In genomic region chr20:49888341-49889244, GRCh38 we compare ENCODE assay signal across 8 cellular contexts. TPM values are rescaled to one million over a fixed set of nuclear protein-coding genes. Genes with fewer than 3 reads are reported as not detected.
DNase-seq lines count a peak whose midpoint lies in the region; ATAC-seq, FAIRE-seq and TF ChIP-seq lines count a peak whose summit lies in the region.

No MANE protein-coding gene starts in this region.

- H3K4me1 Mint-ChIP-seq in IgD-negative memory B cell (peaks cover 10 to 14% (median 14%) of the 10 kb centered on the region in 3 donors), neural progenitor cell (peaks cover 71% of the 10 kb centered on the region)
- peaks cover 18% of the 10 kb centered on the region for H3K4me1 Mint-ChIP-seq in activated T-helper 17 cell treated with anti-CD3 and anti-CD28 coated beads, Interleukin-2, amount 50 U/mL, for 72 hours

- H3K27me3 ChIP-seq in neural progenitor cell = no peaks in the 10 kb centered on the region
- no peaks in the 10 kb centered on the region for H3K27me3 ChIP-seq in testis

- H3K4me1 ChIP-seq in neural progenitor cell (peaks cover 31% of the 10 kb centered on the region), testis (peaks cover 62% of the 10 kb centered on the region)

- H3K36me3 Mint-ChIP-seq in IgD-negative memory B cell (peaks cover 7% of the 10 kb centered on the region), neural progenitor cell (peaks cover 6% of the 10 kb centered on the region)
- H3K36me3 Mint-ChIP-seq in activated T-helper 17 cell treated with anti-CD3 and anti-CD28 coated beads, Interleukin-2, amount 50 U/mL, for 72 hours (ENCODE audit: low read depth) = peaks cover 61% of the 10 kb centered on the region

- TF ChIP-seq CTCF in fibroblast of mammary gland (conservative IDR thresholded peaks at IDR 0.05; ENCODE audit: control insufficient read depth, insufficient read depth, low read depth, low read length) (peak; percentile 87), neural progenitor cell (IDR thresholded peaks at IDR 0.05) (peak; percentile 94), testis (IDR thresholded peaks at IDR 0.05) (peak; percentile 70 to 78 (median 75))

- H3F3A ChIP-seq in neural progenitor cell (ENCODE audit: low read depth) = peaks cover 15% of the 10 kb centered on the region

- H3K27ac Mint-ChIP-seq in IgD-negative memory B cell = peak overlapping the region; percentile 4 to 27 (median 20)
- H3K27ac Mint-ChIP-seq in activated T-helper 17 cell treated with anti-CD3 and anti-CD28 coated beads, Interleukin-2, amount 50 U/mL, for 72 hours = peak overlapping the region; percentile 47
- peak overlapping the region; percentile 96 for H3K27ac Mint-ChIP-seq in neural progenitor cell

- intact Hi-C loops in testis (cut with DNase I; ENCODE audit: low total_unique reads) = no loop called here

- H2AFZ ChIP-seq in neural progenitor cell (replicated peaks) = no peak overlapping the region

- no peak for TF ChIP-seq POLR2A in testis (IDR thresholded peaks at IDR 0.05)

- 58 to 59% methylated on average over 17 to 18 of the region's 18 CpGs for WGBS in testis, 2 donors

- peak; percentile 89 for DNase-seq in COLO829 (ENCODE audit: low spot score)
- peak; percentile 95 for DNase-seq in RCC 7860 (ENCODE audit: low spot score)
- DNase-seq in fibroblast of mammary gland (ENCODE audit: low read depth) = peak; percentile 54
- peak; percentile 85 for DNase-seq in neural progenitor cell (ENCODE audit: low spot score)
- peak; percentile 86 for DNase-seq in testis

- no peaks in the 10 kb centered on the region for H3K36me3 ChIP-seq in neural progenitor cell
- H3K36me3 ChIP-seq in testis (ENCODE audit: low read depth, missing control alignments) = no peaks in the 10 kb centered on the region

- no peaks in the 10 kb centered on the region for H3K79me2 ChIP-seq in neural progenitor cell (ENCODE audit: low read depth)

- H3K9me3 ChIP-seq in neural progenitor cell (ENCODE audit: low read depth) (no peaks in the 10 kb centered on the region), testis (no peaks in the 10 kb centered on the region)

- H3K27me3 Mint-ChIP-seq in IgD-negative memory B cell = no peaks in the 10 kb centered on the region
- no peaks in the 10 kb centered on the region for H3K27me3 Mint-ChIP-seq in activated T-helper 17 cell treated with anti-CD3 and anti-CD28 coated beads, Interleukin-2, amount 50 U/mL, for 72 hours
- peaks cover 16% of the 10 kb centered on the region for H3K27me3 Mint-ChIP-seq in neural progenitor cell (ENCODE audit: insufficient read depth, low read depth)

- H4K20me1 ChIP-seq in neural progenitor cell (ENCODE audit: low read depth) = peaks cover 4% of the 10 kb centered on the region

- H3K4me3 ChIP-seq in fibroblast of mammary gland (ENCODE audit: control insufficient read depth, low read depth, low read length) (no peak overlapping the region), neural progenitor cell (no peak overlapping the region), testis (no peak overlapping the region)

- peak; percentile 95 for FAIRE-seq in RCC 7860 (lab: Jason Lieb, UNC)

- ATAC-seq in activated T-helper 17 cell treated with anti-CD3 and anti-CD28 coated beads, Interleukin-2, amount 50 U/mL, for 72 hours (replicated peaks) = peak; percentile 36
- ATAC-seq in GM21390 (IDR thresholded peaks at IDR 0.05; ENCODE audit: unreplicated experiment) = no peak

- no peak overlapping the region for H3K9ac ChIP-seq in neural progenitor cell

- peak overlapping the region; percentile 56 for H3K4me2 ChIP-seq in neural progenitor cell

- H3K4me3 Mint-ChIP-seq in IgD-negative memory B cell (peak overlapping the region in 1 of 4 donors; percentile 55), neural progenitor cell (peak overlapping the region; percentile 62)
- H3K4me3 Mint-ChIP-seq in activated T-helper 17 cell treated with anti-CD3 and anti-CD28 coated beads, Interleukin-2, amount 50 U/mL, for 72 hours = no peak overlapping the region

- H3K27ac ChIP-seq in neural progenitor cell (no peak overlapping the region), testis (peak overlapping the region; percentile 84 to 89)

- no peaks in the 10 kb centered on the region for H3K9me3 Mint-ChIP-seq in IgD-negative memory B cell
- H3K9me3 Mint-ChIP-seq in activated T-helper 17 cell treated with anti-CD3 and anti-CD28 coated beads, Interleukin-2, amount 50 U/mL, for 72 hours = no peaks in the 10 kb centered on the region
- H3K9me3 Mint-ChIP-seq in neural progenitor cell = no peaks in the 10 kb centered on the region

RNA-seq across cellular contexts. Expression of gene SPATA2, which starts 26.7 kb away (rescaled TPM):
- polyA plus RNA-seq in IgD-negative memory B cell = 7.1 TPM
- 10 to 100 TPM in 1 of 2 donors, 1 to 10 TPM in 1; 5.5 to 10.3 TPM for total RNA-seq in activated T-helper 17 cell treated with anti-CD3 and anti-CD28 coated beads, Interleukin-2, amount 50 U/mL, for 72 hours
- 4.0 and 5.0 TPM in 2 replicates for total RNA-seq in neural progenitor cell (ENCODE audit: low replicate concordance)
- 10 to 100 TPM; 21.9 to 26.0 TPM for total RNA-seq in testis
- 30.7 TPM for polyA plus RNA-seq in testis (ENCODE audit: insufficient read depth, low read depth, low replicate concordance)

RNA-seq across cellular contexts. Expression of gene RNF114, which starts 47.6 kb away (rescaled TPM):
- polyA plus RNA-seq in IgD-negative memory B cell (119 TPM), testis (ENCODE audit: insufficient read depth, low read depth, low replicate concordance) (479 TPM)
- total RNA-seq in activated T-helper 17 cell treated with anti-CD3 and anti-CD28 coated beads, Interleukin-2, amount 50 U/mL, for 72 hours = 10 to 100 TPM; 59.8 to 65.0 TPM
- total RNA-seq in neural progenitor cell (ENCODE audit: low replicate concordance) (41.3 and 105 TPM in 2 replicates), testis (100 to 1,000 TPM; 472 to 531 TPM)

Comparison
In these comparisons a context has a peak if more than half of its experiments do, and no peak if none do; other contexts are left out.
1. H3K27ac Mint-ChIP-seq: peak in every context shown above with its lines; median percentile 96 in neural progenitor cell; 47 in activated T-helper 17 cell treated with anti-CD3 and anti-CD28 coated beads, Interleukin-2, amount 50 U/mL, for 72 hours; 20 in IgD-negative memory B cell.